Comparison of ENCODE assay signal across 21 cellular contexts in genomic region chr9:30039712-30040111, GRCh38.
DNase-seq lines count a peak whose midpoint lies in the region; ATAC-seq and TF ChIP-seq lines count a peak whose summit lies in the region.
"Had no signal": no experiment of that assay in that cellular context is flagged by ENCODE, and none has a peak within 500 bp of the region (broad histone marks: within the 10 kb centered on the region; RNA-seq: fewer than 3 reads in every experiment).

No MANE protein-coding gene starts in this region.

- H3K79me2 ChIP-seq in SK-N-SH (ENCODE audit: insufficient read depth) (no peaks in the 10 kb centered on the region), mesendoderm (ENCODE audit: control insufficient read depth, insufficient read depth, low read length) (no peaks in the 10 kb centered on the region), PC-9 (ENCODE audit: low read depth) (no peaks in the 10 kb centered on the region)

- in situ Hi-C loops in brain microvascular endothelial cell (cut with HindIII; ENCODE audit: low pct_ligation_motif_present, low sequenced_read_pairs), result no loop called here

- CTCF ChIA-PET in SK-N-SH (lab: Yijun Ruan, JAX), result interaction anchor here (0.9 to 1.3 kb wide), 2 partner anchors 11 to 24 kb away, joined by 3 to 4 read pairs; no protein-coding TSS in a partner anchor
- CTCF ChIA-PET in PC-9 (lab: Charles Lee), result no interaction called here

- TF ChIP-seq CTCF in SK-N-SH (IDR thresholded peaks at IDR 0.05) (peak; percentile 26), brain microvascular endothelial cell (IDR thresholded peaks at IDR 0.05; ENCODE audit: low read depth, low read length, missing control alignments) (no peak), PC-9 (conservative IDR thresholded peaks at IDR 0.05) (no peak; the same call in 1 of the 2 replicates)

- H3K9ac ChIP-seq in SK-N-SH, result no peak overlapping the region
- no peak overlapping the region for H3K9ac ChIP-seq in mesendoderm (ENCODE audit: low read length)

- H3K9me2 ChIP-seq in SK-N-SH (no peaks in the 10 kb centered on the region), PC-9 (ENCODE audit: insufficient read depth) (no peaks in the 10 kb centered on the region)

- H3K4me1 ChIP-seq in SK-N-SH (ENCODE audit: control insufficient read depth in 1 of 2, insufficient read depth in 2 of 2, low read depth in 1 of 2, low read length in 1 of 2) (no peaks in the 10 kb centered on the region; a peak in 1 of 4 replicates), mesendoderm (ENCODE audit: control insufficient read depth, low read depth, low read length) (no peaks in the 10 kb centered on the region), aorta (ENCODE audit: control insufficient read depth in 1 of 2, insufficient read depth in 2 of 2, low read length in 2 of 2) (no peaks in the 10 kb centered on the region), PC-9 (replicated peaks; ENCODE audit: insufficient read depth) (no peaks in the 10 kb centered on the region)
- H3K4me1 ChIP-seq: SJCRH30, tibial nerve had no signal

- H2BK120ac ChIP-seq in mesendoderm (ENCODE audit: low read depth, low read length), result no peak overlapping the region

- H2BK5ac ChIP-seq in mesendoderm (ENCODE audit: low read length), result no peak overlapping the region

- no peaks in the 10 kb centered on the region for H3K36me3 ChIP-seq in SK-N-SH (replicated peaks in 1 of 2; ENCODE audit: control insufficient read depth in 1 of 2, insufficient read depth in 2 of 2, low read length in 1 of 2)
- no peaks in the 10 kb centered on the region for H3K36me3 ChIP-seq in mesendoderm (ENCODE audit: control insufficient read depth, insufficient read depth, low read length)
- H3K36me3 ChIP-seq in aorta (ENCODE audit: control insufficient read depth in 1 of 2, insufficient read depth in 2 of 2, low read length in 1 of 2), result no peaks in the 10 kb centered on the region
- H3K36me3 ChIP-seq in brain microvascular endothelial cell (replicated peaks), result no peaks in the 10 kb centered on the region
- H3K36me3 ChIP-seq in PC-9 (ENCODE audit: low read depth), result no peaks in the 10 kb centered on the region
- H3K36me3 ChIP-seq: neutrophil, SJCRH30, tibial nerve had no signal

- H3K79me1 ChIP-seq in mesendoderm (ENCODE audit: low read length), result no peaks in the 10 kb centered on the region

- H3K4me2 ChIP-seq in SK-N-SH, result no peak overlapping the region
- no peak overlapping the region for H3K4me2 ChIP-seq in mesendoderm (ENCODE audit: low read length)
- H3K4me2 ChIP-seq in PC-9, result no peak overlapping the region

- POLR2A ChIA-PET in SK-N-SH (lab: Yijun Ruan, JAX) (no interaction called here), PC-9 (lab: Charles Lee; ENCODE audit: unreplicated experiment) (interaction anchor here (0.7 kb wide), 1 partner anchor 93 kb away, joined by 4 read pairs; no protein-coding TSS in a partner anchor)

- intact Hi-C loops in aorta (cut with DNase I) (no loop called here), PC-9 (cut with micrococcal nuclease; ENCODE audit: unreplicated experiment) (no loop called here)

- peak; percentile 39 for DNase-seq in NCI-H146 (lab: John Stamatoyannopoulos, UW)
- no peak for DNase-seq in NCI-H146 treated with DMSO at 0.1 percent for 48 hours (lab: John Stamatoyannopoulos, UW; ENCODE audit: unreplicated experiment)
- peak; percentile 6 for DNase-seq in HT1080 (ENCODE audit: low read depth)
- peak; percentile 10 for DNase-seq in SK-N-SH
- DNase-seq in mesendoderm, result peak; percentile 9
- DNase-seq in aorta, result no peak
- DNase-seq in brain microvascular endothelial cell, result no peak
- DNase-seq in PC-9, result no peak
- DNase-seq: activated CD4-positive, alpha-beta T cell treated with anti-CD3 and anti-CD28 coated beads for 1 hour; activated effector memory CD4-positive, alpha-beta T cell treated with anti-CD3 and anti-CD28 coated beads, Interleukin-2, amount 50 U/mL, for 16 hours; central memory CD4-positive, alpha-beta T cell; DMS79 treated with DMSO at 0.1 percent for 48 hours; HFFc6; kidney; midbrain; NCI-H2081 treated with DMSO at 0.1 percent for 48 hours; retina; stimulated activated naive CD4-positive, alpha-beta T cell treated with Interleukin-2 at 50 U/mL for 16 hours had no signal

- H4K5ac ChIP-seq in mesendoderm (ENCODE audit: low read length), result no peak overlapping the region

- H3K23ac ChIP-seq in mesendoderm (ENCODE audit: low read length), result no peak overlapping the region

- TF ChIP-seq EP300 in SK-N-SH (IDR thresholded peaks at IDR 0.05; ENCODE audit: borderline replicate concordance in 1 of 2, low read depth in 1 of 2, low read length in 1 of 2), result no peak

- H3F3A ChIP-seq in SK-N-SH (replicated peaks; ENCODE audit: insufficient read depth) (no peaks in the 10 kb centered on the region), PC-9 (ENCODE audit: insufficient read depth, low read depth) (no peaks in the 10 kb centered on the region)

- H3K27ac ChIP-seq in SK-N-SH (ENCODE audit: low read depth in 2 of 2, low read length in 1 of 2), result no peak overlapping the region
- no peak overlapping the region for H3K27ac ChIP-seq in mesendoderm (ENCODE audit: low read depth, low read length)
- no peak overlapping the region for H3K27ac ChIP-seq in aorta (ENCODE audit: low read depth in 1 of 2, low read length in 2 of 2)
- H3K27ac ChIP-seq in brain microvascular endothelial cell, result no peak overlapping the region
- no peak overlapping the region for H3K27ac ChIP-seq in PC-9
- H3K27ac ChIP-seq: neutrophil, SJCRH30, tibial nerve had no signal

- no peak overlapping the region for H3K4ac ChIP-seq in mesendoderm (ENCODE audit: low read depth, low read length)

- BruUV-seq in PC-9 (replicated peaks; lab: Mats Ljungman, UMichigan), result no TSS peak

- no peak overlapping the region for H4K8ac ChIP-seq in mesendoderm (ENCODE audit: low read depth, low read length)

- no peak overlapping the region for H2AK5ac ChIP-seq in mesendoderm (ENCODE audit: low read length)

- H3K56ac ChIP-seq in mesendoderm (ENCODE audit: low read length), result no peak overlapping the region

- H3K27me3 ChIP-seq in SK-N-SH (ENCODE audit: insufficient read depth) (no peaks in the 10 kb centered on the region), mesendoderm (ENCODE audit: insufficient read depth, low read length, poor library complexity) (no peaks in the 10 kb centered on the region), aorta (ENCODE audit: control insufficient read depth in 1 of 2, insufficient read depth in 2 of 2, low read length in 1 of 2) (no peaks in the 10 kb centered on the region), brain microvascular endothelial cell (replicated peaks) (no peaks in the 10 kb centered on the region), PC-9 (ENCODE audit: insufficient read depth, low read depth) (no peaks in the 10 kb centered on the region)
- H3K27me3 ChIP-seq: neutrophil, SJCRH30, tibial nerve had no signal

- ATAC-seq in aorta (ENCODE audit: low FRiP score), result no peak

- H4K20me1 ChIP-seq in SK-N-SH (ENCODE audit: insufficient read depth) (no peaks in the 10 kb centered on the region), PC-9 (ENCODE audit: insufficient read depth) (no peaks in the 10 kb centered on the region)

- H3K18ac ChIP-seq in mesendoderm (ENCODE audit: low read length), result no peak overlapping the region

- H3K9me3 ChIP-seq in SK-N-SH (no peaks in the 10 kb centered on the region), aorta (ENCODE audit: control insufficient read depth, low read length) (no peaks in the 10 kb centered on the region), PC-9 (ENCODE audit: insufficient read depth, low read depth) (no peaks in the 10 kb centered on the region)
- H3K9me3 ChIP-seq: neutrophil, SJCRH30, tibial nerve had no signal

- TF ChIP-seq RAD21 in SK-N-SH (IDR thresholded peaks at IDR 0.05; ENCODE audit: low read length), result peak; percentile 50

- no peak overlapping the region for H2BK15ac ChIP-seq in mesendoderm (replicated peaks; ENCODE audit: low read depth)

- 84% methylated on average over 1 of the region's 1 CpG for WGBS in SK-N-SH (ENCODE audit: low lambda C conversion rate)
- WGBS in mesendoderm (ENCODE audit: extremely low coverage, insufficient coverage, low lambda C conversion rate), result no CpG with 5 or more reads among the region's 1 CpG
- 57 to 62% methylated on average over 1 of the region's 1 CpG for WGBS in aorta, 2 donors

- H3K4me3 ChIP-seq in SK-N-SH (ENCODE audit: low read depth in 2 of 2, low read length in 1 of 2) (no peak overlapping the region), mesendoderm (ENCODE audit: low read length) (no peak overlapping the region), aorta (ENCODE audit: low read length in 2 of 2) (no peak overlapping the region), brain microvascular endothelial cell (ENCODE audit: low read depth, low read length) (no peak overlapping the region), PC-9 (no peak overlapping the region)
- H3K4me3 ChIP-seq: SJCRH30, tibial nerve had no signal

- H2AFZ ChIP-seq in SK-N-SH (ENCODE audit: low read depth) (no peak overlapping the region), PC-9 (no peak overlapping the region)

TF ChIP-seq in SK-N-SH, 30 proteins besides CTCF, POLR2A, EP300 and RAD21:
- TF ChIP-seq TEAD4 (IDR thresholded peaks at IDR 0.05; ENCODE audit: borderline replicate concordance, insufficient read depth) (no peak), RXRA (IDR thresholded peaks at IDR 0.05; ENCODE audit: borderline replicate concordance, low read depth) (no peak), FOXJ3 (CRISPR knock-in tag; IDR thresholded peaks at IDR 0.05) (no peak), USF2 (IDR thresholded peaks at IDR 0.05; ENCODE audit: borderline replicate concordance, low read depth, low read length) (no peak), SMC3 (IDR thresholded peaks at IDR 0.05; ENCODE audit: low read depth, low read length) (no peak)

Comparison
In these comparisons a context has a peak if more than half of its experiments do, and no peak if none do; other contexts are left out.
1. DNase-seq: peak in NCI-H146 (single experiment), HT1080 (single experiment), SK-N-SH (single experiment) and mesendoderm (single experiment); none in NCI-H146 treated with DMSO at 0.1 percent for 48 hours (single experiment), aorta (0 of 2), brain microvascular endothelial cell (single experiment) and PC-9 (0 of 2).